ENCODE assay signal across 25 cellular contexts in the genomic region with DNA sequence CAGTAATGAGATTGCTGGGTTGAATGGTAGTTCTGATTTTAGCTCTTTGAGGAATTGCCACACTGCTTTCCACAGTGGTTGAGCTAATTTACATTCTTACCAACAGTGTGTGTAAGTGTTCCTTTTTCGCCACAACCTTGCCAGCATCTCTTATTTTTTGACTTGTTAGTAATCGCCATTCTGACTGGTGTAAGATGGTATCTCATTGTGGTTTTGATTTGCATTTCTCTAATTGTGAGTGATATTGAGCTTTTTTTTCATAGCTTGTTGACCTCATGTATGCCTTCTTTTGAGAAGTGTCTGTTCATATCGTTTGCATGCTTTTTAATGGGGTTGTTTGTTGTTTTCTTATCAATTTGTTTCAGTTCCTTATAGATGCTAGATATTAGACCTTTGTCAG.
"Had no signal": no experiment of that assay in that cellular context is flagged by ENCODE, and none has a peak within 500 bp of the region (broad histone marks: within the 10 kb centered on the region; RNA-seq: fewer than 3 reads in every experiment).

No MANE protein-coding gene starts in this region.

- H3K4me1 ChIP-seq: breast epithelium, left lung, sigmoid colon, upper lobe of left lung had no signal

- H3K36me3 ChIP-seq: breast epithelium, left lung, sigmoid colon, upper lobe of left lung had no signal

- H3K27me3 ChIP-seq: breast epithelium, left lung, sigmoid colon, upper lobe of left lung had no signal

- H3K4me3 ChIP-seq: breast epithelium, left lung, sigmoid colon, smooth muscle cell, upper lobe of left lung had no signal

- ATAC-seq: activated CD8-positive, alpha-beta memory T cell treated with anti-CD3 and anti-CD28 coated beads, Interleukin-2, amount 10 ng/mL, durations not matched to agents 7 days and 5 days; activated CD8-positive, alpha-beta T cell treated with anti-CD3 and anti-CD28 coated beads for 36 hours; esophagus mucosa; left lung; natural killer cell; stimulated activated naive CD8-positive, alpha-beta T cell treated with anti-CD3 and anti-CD28 coated beads, Interleukin-15, Interleukin-2, amounts not matched to agents 100 U/mL and 50 U/mL, for 24 hours had no signal

- H3K4me2 ChIP-seq: smooth muscle cell had no signal

- H3K4me1 Mint-ChIP-seq: activated B cell treated with CpG ODN at 0.5 μM for 24 hours; activated CD8-positive, alpha-beta memory T cell treated with anti-CD3 and anti-CD28 coated beads, Interleukin-2, amount 10 ng/mL, durations not matched to agents 7 days and 5 days; activated naive CD8-positive, alpha-beta T cell treated with anti-CD3 and anti-CD28 coated beads for 36 hours; central memory CD8-positive, alpha-beta T cell; mesothelial cell of epicardium; natural killer cell had no signal

- H3K27ac Mint-ChIP-seq: activated B cell treated with CpG ODN at 0.5 μM for 24 hours; activated CD8-positive, alpha-beta memory T cell treated with anti-CD3 and anti-CD28 coated beads, Interleukin-2, amount 10 ng/mL, durations not matched to agents 7 days and 5 days; activated CD8-positive, alpha-beta T cell treated with anti-CD3 and anti-CD28 coated beads for 36 hours; activated naive CD8-positive, alpha-beta T cell treated with anti-CD3 and anti-CD28 coated beads for 36 hours; mesothelial cell of epicardium; natural killer cell; progenitor cell of endocrine pancreas had no signal

- H3K9me3 ChIP-seq: breast epithelium, sigmoid colon, upper lobe of left lung had no signal

- H3K27me3 Mint-ChIP-seq: activated CD8-positive, alpha-beta memory T cell treated with anti-CD3 and anti-CD28 coated beads, Interleukin-2, amount 10 ng/mL, durations not matched to agents 7 days and 5 days; activated CD8-positive, alpha-beta T cell treated with anti-CD3 and anti-CD28 coated beads for 36 hours; activated naive CD8-positive, alpha-beta T cell treated with anti-CD3 and anti-CD28 coated beads for 36 hours; central memory CD8-positive, alpha-beta T cell; progenitor cell of endocrine pancreas had no signal

- H3K36me3 Mint-ChIP-seq: activated CD8-positive, alpha-beta memory T cell treated with anti-CD3 and anti-CD28 coated beads, Interleukin-2, amount 10 ng/mL, durations not matched to agents 7 days and 5 days; activated naive CD8-positive, alpha-beta T cell treated with anti-CD3 and anti-CD28 coated beads for 36 hours; mesothelial cell of epicardium had no signal

- DNase-seq: activated B cell treated with CpG ODN at 0.5 μM for 24 hours; activated CD4-positive, alpha-beta T cell treated with anti-CD3 and anti-CD28 coated beads for 48 hours; activated CD8-positive, alpha-beta memory T cell treated with anti-CD3 and anti-CD28 coated beads, Interleukin-2, amount 10 ng/mL, durations not matched to agents 7 days and 5 days; activated CD8-positive, alpha-beta T cell treated with anti-CD3 and anti-CD28 coated beads for 36 hours; activated naive CD4-positive, alpha-beta T cell treated with Interleukin-2 at 50 U/mL for 16 hours; activated naive CD8-positive, alpha-beta T cell treated with anti-CD3 and anti-CD28 coated beads for 36 hours; effector memory CD4-positive, alpha-beta T cell; foreskin melanocyte; glutamatergic neuron; hippocampal formation; kidney glomerular epithelial cell; left lung; natural killer cell; retina; sigmoid colon; stimulated activated CD4-positive, alpha-beta T cell treated with anti-CD3 and anti-CD28 coated beads, Interleukin-2, amount 100 ng/mL, for 48 hours; stimulated activated CD8-positive, alpha-beta memory T cell treated with anti-CD3 and anti-CD28 coated beads, Interleukin-4, amount 100 ng/mL, for 48 hours; stimulated activated naive CD8-positive, alpha-beta T cell treated with anti-CD3 and anti-CD28 coated beads, Interleukin-15, Interleukin-2, amounts not matched to agents 100 U/mL and 50 U/mL, for 24 hours; upper lobe of left lung had no signal

- H3K4me3 Mint-ChIP-seq: activated B cell treated with CpG ODN at 0.5 μM for 24 hours; activated CD8-positive, alpha-beta memory T cell treated with anti-CD3 and anti-CD28 coated beads, Interleukin-2, amount 10 ng/mL, durations not matched to agents 7 days and 5 days; activated CD8-positive, alpha-beta T cell treated with anti-CD3 and anti-CD28 coated beads for 36 hours; activated naive CD8-positive, alpha-beta T cell treated with anti-CD3 and anti-CD28 coated beads for 36 hours; central memory CD8-positive, alpha-beta T cell; mesothelial cell of epicardium; natural killer cell had no signal

- H3K27ac ChIP-seq: breast epithelium, left lung, sigmoid colon, upper lobe of left lung had no signal
